Comparison of ENCODE assay signal across 9 cellular contexts in genomic region chr2:194867328-194867727, GRCh38.
DNase-seq lines count a peak whose midpoint lies in the region; ATAC-seq and TF ChIP-seq lines count a peak whose summit lies in the region.
"Had no signal": no experiment of that assay in that cellular context is flagged by ENCODE, and none has a peak within 500 bp of the region (broad histone marks: within the 10 kb centered on the region; RNA-seq: fewer than 3 reads in every experiment).

No MANE protein-coding gene starts in this region.

- ATAC-seq in HG02884 (IDR thresholded peaks at IDR 0.05; ENCODE audit: unreplicated experiment) = peak; percentile 78
- no peak for ATAC-seq in stimulated activated memory B cell treated with anti-CD40 and anti-IgM and Interleukin-4, amounts not matched to agents 10 μg/mL and 1 μg/mL and 100 μg/mL, for 72 hours
- no peak for ATAC-seq in GM21423 (IDR thresholded peaks at IDR 0.05; ENCODE audit: unreplicated experiment)
- no peak for ATAC-seq in GM19397 (IDR thresholded peaks at IDR 0.05; ENCODE audit: unreplicated experiment)

- H3K9me3 Mint-ChIP-seq in stimulated activated memory B cell treated with anti-CD40 and anti-IgM and Interleukin-4, amounts not matched to agents 10 μg/mL and 1 μg/mL and 100 μg/mL, for 72 hours = no peaks in the 10 kb centered on the region
- H3K9me3 Mint-ChIP-seq: IgD-negative memory B cell had no signal

- peaks cover 12% of the 10 kb centered on the region for H3K4me1 Mint-ChIP-seq in stimulated activated memory B cell treated with anti-CD40 and anti-IgM and Interleukin-4, amounts not matched to agents 10 μg/mL and 1 μg/mL and 100 μg/mL, for 72 hours

- no peak overlapping the region for H3K4me3 Mint-ChIP-seq in stimulated activated memory B cell treated with anti-CD40 and anti-IgM and Interleukin-4, amounts not matched to agents 10 μg/mL and 1 μg/mL and 100 μg/mL, for 72 hours
- H3K4me3 Mint-ChIP-seq: IgD-negative memory B cell had no signal

- no peaks in the 10 kb centered on the region for H3K36me3 Mint-ChIP-seq in stimulated activated memory B cell treated with anti-CD40 and anti-IgM and Interleukin-4, amounts not matched to agents 10 μg/mL and 1 μg/mL and 100 μg/mL, for 72 hours
- H3K36me3 Mint-ChIP-seq: IgD-negative memory B cell had no signal

- DNase-seq in GM10266 (ENCODE audit: extremely low spot score) (peak; percentile 2), NCI-H748 treated with DMSO at 0.1 percent for 48 hours (lab: John Stamatoyannopoulos, UW) (peak; percentile 50), fibroblast of pulmonary artery (ENCODE audit: low read depth) (peak; percentile 13)
- DNase-seq in activated CD4-positive, alpha-beta T cell treated with anti-CD3 and anti-CD28 coated beads for 48 hours = no peak

- H3K4me3 ChIP-seq in fibroblast of pulmonary artery (replicated peaks; ENCODE audit: low read depth, low read length) = no peak overlapping the region

- TF ChIP-seq CTCF in GM10266 (IDR thresholded peaks at IDR 0.05; ENCODE audit: control insufficient read depth, insufficient read depth, low read depth, missing control alignments) (peak; percentile 28), fibroblast of pulmonary artery (IDR thresholded peaks at IDR 0.05; ENCODE audit: low read length, missing control alignments) (peak; percentile 47)

- no peak overlapping the region for H3K27ac Mint-ChIP-seq in stimulated activated memory B cell treated with anti-CD40 and anti-IgM and Interleukin-4, amounts not matched to agents 10 μg/mL and 1 μg/mL and 100 μg/mL, for 72 hours
- H3K27ac Mint-ChIP-seq: IgD-negative memory B cell had no signal

- H3K27me3 Mint-ChIP-seq in stimulated activated memory B cell treated with anti-CD40 and anti-IgM and Interleukin-4, amounts not matched to agents 10 μg/mL and 1 μg/mL and 100 μg/mL, for 72 hours = no peaks in the 10 kb centered on the region
- H3K27me3 Mint-ChIP-seq: IgD-negative memory B cell had no signal
